ENCODE assay signal across 10 cellular contexts in genomic region chr1:154446292-154446691, GRCh38. TPM values are rescaled to one million over a fixed set of nuclear protein-coding genes. Genes with fewer than 3 reads are reported as not detected.
DNase-seq lines count a peak whose midpoint lies in the region; ATAC-seq and TF ChIP-seq lines count a peak whose summit lies in the region.
"Had no signal": no experiment of that assay in that cellular context is flagged by ENCODE, and none has a peak within 500 bp of the region (broad histone marks: within the 10 kb centered on the region; RNA-seq: fewer than 3 reads in every experiment).

No MANE protein-coding gene starts in this region.

- no peaks in the 10 kb centered on the region for H3K36me3 ChIP-seq in ovary
- H3K36me3 ChIP-seq: colonic mucosa had no signal

- peaks cover 28% of the 10 kb centered on the region for H3K4me1 Mint-ChIP-seq in activated naive CD4-positive, alpha-beta T cell treated with anti-CD3 and anti-CD28 coated beads, Interleukin-2, amount 10 ng/mL, durations not matched to agents 7 days and 5 days

- H3K27ac ChIP-seq in ovary, result peak overlapping the region in 1 of 2 donors; percentile 55
- H3K27ac ChIP-seq: colonic mucosa had no signal

- CTCF ChIA-PET in activated naive CD4-positive, alpha-beta T cell treated with anti-CD3 and anti-CD28 coated beads, Interleukin-2, amount 10 ng/mL, durations not matched to agents 7 days and 5 days (lab: Charles Lee), result no interaction called here

- no peak for TF ChIP-seq EP300 in ovary (IDR thresholded peaks at IDR 0.05)

- DNase-seq in AG09309 (ENCODE audit: low read depth) (peak; percentile 75), M059J (ENCODE audit: low read depth) (peak; percentile 85), fibroblast of mammary gland (ENCODE audit: low read depth) (peak; percentile 73), ovary (peak; percentile 60 to 77 (median 62)), NCI-H2081 (lab: John Stamatoyannopoulos, UW) (no peak), NCI-H748 treated with DMSO at 0.1 percent for 48 hours (lab: John Stamatoyannopoulos, UW) (no peak)
- DNase-seq in activated naive CD4-positive, alpha-beta T cell treated with anti-CD3 and anti-CD28 coated beads, Interleukin-2, amount 10 ng/mL, durations not matched to agents 7 days and 5 days, result no peak
- DNase-seq: activated T-cell treated with anti-CD3 and anti-CD28 coated beads, Interleukin-2, amount 50 U/mL, for 4 hours; colonic mucosa had no signal

- no peaks in the 10 kb centered on the region for H3K9me3 Mint-ChIP-seq in activated naive CD4-positive, alpha-beta T cell treated with anti-CD3 and anti-CD28 coated beads, Interleukin-2, amount 10 ng/mL, durations not matched to agents 7 days and 5 days
- H3K9me3 Mint-ChIP-seq: activated T-cell treated with anti-CD3 and anti-CD28 coated beads, Interleukin-2, amount 50 U/mL, for 4 hours had no signal

- H3K27me3 ChIP-seq in ovary, result no peaks in the 10 kb centered on the region
- H3K27me3 ChIP-seq: colonic mucosa had no signal

- no peak overlapping the region for H3K4me3 ChIP-seq in AG09309 (ENCODE audit: control insufficient read depth, low read depth, low read length)
- no peak overlapping the region for H3K4me3 ChIP-seq in fibroblast of mammary gland (ENCODE audit: control insufficient read depth, low read depth, low read length)
- no peak overlapping the region for H3K4me3 ChIP-seq in ovary
- H3K4me3 ChIP-seq: colonic mucosa had no signal

- 6 to 33% (median 18%) methylated on average over 10 of the region's 10 CpGs for WGBS in ovary, 3 donors

- no peak overlapping the region for H3K27ac Mint-ChIP-seq in activated naive CD4-positive, alpha-beta T cell treated with anti-CD3 and anti-CD28 coated beads, Interleukin-2, amount 10 ng/mL, durations not matched to agents 7 days and 5 days

- H3K27me3 Mint-ChIP-seq in activated naive CD4-positive, alpha-beta T cell treated with anti-CD3 and anti-CD28 coated beads, Interleukin-2, amount 10 ng/mL, durations not matched to agents 7 days and 5 days, result peaks cover 13% of the 10 kb centered on the region

- peaks cover 5% of the 10 kb centered on the region for H3K36me3 Mint-ChIP-seq in activated naive CD4-positive, alpha-beta T cell treated with anti-CD3 and anti-CD28 coated beads, Interleukin-2, amount 10 ng/mL, durations not matched to agents 7 days and 5 days

- no peak for ATAC-seq in GM21390 (IDR thresholded peaks at IDR 0.05; ENCODE audit: unreplicated experiment)
- ATAC-seq: activated T-cell treated with anti-CD3 and anti-CD28 coated beads, Interleukin-2, amount 50 U/mL, for 4 hours had no signal

- H3K4me3 Mint-ChIP-seq in activated naive CD4-positive, alpha-beta T cell treated with anti-CD3 and anti-CD28 coated beads, Interleukin-2, amount 10 ng/mL, durations not matched to agents 7 days and 5 days, result no peak overlapping the region
- H3K4me3 Mint-ChIP-seq: activated T-cell treated with anti-CD3 and anti-CD28 coated beads, Interleukin-2, amount 50 U/mL, for 4 hours had no signal

- H3K4me1 ChIP-seq in ovary (ENCODE audit: insufficient read depth), result peaks cover 2% of the 10 kb centered on the region
- H3K4me1 ChIP-seq: colonic mucosa had no signal

- no peaks in the 10 kb centered on the region for H3K9me3 ChIP-seq in ovary
- H3K9me3 ChIP-seq: colonic mucosa had no signal

- intact Hi-C loops in ovary (cut with DNase I), result no loop called here

- TF ChIP-seq POLR2A in ovary (IDR thresholded peaks at IDR 0.05), result no peak

- TF ChIP-seq CTCF in AG09309 (IDR thresholded peaks at IDR 0.05; ENCODE audit: control insufficient read depth, insufficient read depth, low read depth, low read length, missing control alignments), result no peak
- TF ChIP-seq CTCF in fibroblast of mammary gland (conservative IDR thresholded peaks at IDR 0.05; ENCODE audit: control insufficient read depth, insufficient read depth, low read depth, low read length), result no peak
- no peak for TF ChIP-seq CTCF in ovary (IDR thresholded peaks at IDR 0.05)

RNA-seq across cellular contexts. Expression of gene IL6R, which starts 41.1 kb away (rescaled TPM):
- 2.3 and 3.8 TPM in 2 replicates for total RNA-seq in M059J (2014; rRNA removed; shearing (Covaris generic))
- 10 to 100 TPM in 6 of 7 donors, 1 to 10 TPM in 1; 7.5 to 37.0 (median 12.9) TPM for total RNA-seq in ovary
- polyA plus RNA-seq in ovary, result 1 to 10 TPM; 6.5 to 9.1 TPM

RNA-seq across cellular contexts. Expression of gene TDRD10, which starts 55.7 kb away (rescaled TPM):
- total RNA-seq in M059J (2014; rRNA removed; shearing (Covaris generic)), result not detected in 2 replicates
- 1 to 10 TPM; 3.1 to 8.7 (median 5.8) TPM for total RNA-seq in ovary
- polyA plus RNA-seq in ovary, result 1 to 10 TPM; 4.1 to 6.2 TPM
- total RNA-seq: activated T-cell treated with anti-CD3 and anti-CD28 coated beads, Interleukin-2, amount 50 U/mL, for 4 hours had no signal

RNA-seq across cellular contexts. Expression of gene SHE, which starts 55.9 kb away (rescaled TPM):
- not detected in 2 replicates for total RNA-seq in M059J (2014; rRNA removed; shearing (Covaris generic))
- 10 to 100 TPM in 2 of 7 donors, 1 to 10 TPM in 5; 4.3 to 20.5 (median 9.0) TPM for total RNA-seq in ovary
- 10 to 100 TPM in 1 of 2 donors, 1 to 10 TPM in 1; 6.9 to 15.4 TPM for polyA plus RNA-seq in ovary

Comparison
In these comparisons a context has a peak if more than half of its experiments do, and no peak if none do; other contexts are left out.
1. DNase-seq: peak in AG09309 (single experiment), M059J (single experiment), fibroblast of mammary gland (single experiment) and ovary (5 of 5); none in NCI-H2081 (0 of 2), activated naive CD4-positive, alpha-beta T cell treated with anti-CD3 and anti-CD28 coated beads, Interleukin-2, amount 10 ng/mL, durations not matched to agents 7 days and 5 days (single experiment) and NCI-H748 treated with DMSO at 0.1 percent for 48 hours (single experiment).